Comparison of ENCODE assay signal across 8 cellular contexts in genomic region chr11:60841797-60842687, GRCh38. TPM values are rescaled to one million over a fixed set of nuclear protein-coding genes. Genes with fewer than 3 reads are reported as not detected.
DNase-seq lines count a peak whose midpoint lies in the region; ATAC-seq and TF ChIP-seq lines count a peak whose summit lies in the region.

A gene with protein sequence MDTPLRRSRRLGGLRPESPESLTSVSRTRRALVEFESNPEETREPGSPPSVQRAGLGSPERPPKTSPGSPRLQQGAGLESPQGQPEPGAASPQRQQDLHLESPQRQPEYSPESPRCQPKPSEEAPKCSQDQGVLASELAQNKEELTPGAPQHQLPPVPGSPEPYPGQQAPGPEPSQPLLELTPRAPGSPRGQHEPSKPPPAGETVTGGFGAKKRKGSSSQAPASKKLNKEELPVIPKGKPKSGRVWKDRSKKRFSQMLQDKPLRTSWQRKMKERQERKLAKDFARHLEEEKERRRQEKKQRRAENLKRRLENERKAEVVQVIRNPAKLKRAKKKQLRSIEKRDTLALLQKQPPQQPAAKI (plus strand): TSS chr11:60842113. CDS start chr11:60842125, 12 bp downstream.

- peaks cover 0 to 3% of the 10 kb centered on the region in 2 donors for H3K27me3 Mint-ChIP-seq in natural killer cell treated with Interleukin-12 subunit alpha and Interleukin-12 subunit beta and Interleukin-15 and Interleukin-18, amount 100 ng/mL, for 72 hours

- peaks cover 4% of the 10 kb centered on the region for H3K36me3 Mint-ChIP-seq in natural killer cell treated with Interleukin-12 subunit alpha and Interleukin-12 subunit beta and Interleukin-15 and Interleukin-18, amount 100 ng/mL, for 72 hours

- H3K9me3 Mint-ChIP-seq in natural killer cell treated with Interleukin-12 subunit alpha and Interleukin-12 subunit beta and Interleukin-15 and Interleukin-18, amount 100 ng/mL, for 72 hours: peaks cover 3% of the 10 kb centered on the region

- TF ChIP-seq CTCF in LNCaP clone FGC (IDR thresholded peaks at IDR 0.05; ENCODE audit: control insufficient read depth, extremely low read depth, insufficient read depth) (no peak), fibroblast of the aortic adventitia (IDR thresholded peaks at IDR 0.05; ENCODE audit: insufficient read depth, low read length) (no peak)

- peak within 1 kb of the TSS; percentile 95 to 96 for H3K27ac Mint-ChIP-seq in natural killer cell treated with Interleukin-12 subunit alpha and Interleukin-12 subunit beta and Interleukin-15 and Interleukin-18, amount 100 ng/mL, for 72 hours

- H3K4me1 Mint-ChIP-seq in natural killer cell treated with Interleukin-12 subunit alpha and Interleukin-12 subunit beta and Interleukin-15 and Interleukin-18, amount 100 ng/mL, for 72 hours (ENCODE audit: low read depth in 2 of 2): peaks cover 35 to 45% of the 10 kb centered on the region in 2 donors

- DNase-seq in EL (peak; percentile 94), GOT3 (lab: John Stamatoyannopoulos, UW) (peak; percentile 84), LNCaP clone FGC (ENCODE audit: low read depth) (peak; percentile 85), SHP77 (lab: John Stamatoyannopoulos, UW) (peak; percentile 57 to 59), fibroblast of the aortic adventitia (ENCODE audit: low read depth) (peak; percentile 97)
- peak; percentile 100 for DNase-seq in activated effector memory CD4-positive, alpha-beta T cell treated with anti-CD3 and anti-CD28 coated beads, Interleukin-2, amount 50 U/mL, for 16 hours
- peak; percentile 97 for DNase-seq in natural killer cell treated with Interleukin-12 subunit alpha and Interleukin-12 subunit beta and Interleukin-15 and Interleukin-18, amount 100 ng/mL, for 72 hours (ENCODE audit: low spot score)
- peak; percentile 96 for DNase-seq in stimulated activated naive CD4-positive, alpha-beta T cell treated with Interleukin-2 at 50 U/mL for 16 hours (lab: John Stamatoyannopoulos, UW)

- H3K4me3 ChIP-seq in LNCaP clone FGC (ENCODE audit: low read depth, low read length) (peak within 1 kb of the TSS; percentile 99), fibroblast of the aortic adventitia (ENCODE audit: low read depth, low read length) (peak within 1 kb of the TSS; percentile 96)

- ATAC-seq in natural killer cell treated with Interleukin-12 subunit alpha and Interleukin-12 subunit beta and Interleukin-15 and Interleukin-18, amount 100 ng/mL, for 72 hours: peak; percentile 96 to 97

- H3K4me3 Mint-ChIP-seq in natural killer cell treated with Interleukin-12 subunit alpha and Interleukin-12 subunit beta and Interleukin-15 and Interleukin-18, amount 100 ng/mL, for 72 hours: peak within 1 kb of the TSS; percentile 94

RNA-seq across cellular contexts. Expression of the gene that starts here (rescaled TPM):
- 3.6 and 12.0 TPM in 2 replicates for total RNA-seq in fibroblast of the aortic adventitia (ENCODE audit: low replicate concordance)
- 10 to 100 TPM; 45.0 to 78.7 TPM for total RNA-seq in natural killer cell treated with Interleukin-12 subunit alpha and Interleukin-12 subunit beta and Interleukin-15 and Interleukin-18, amount 100 ng/mL, for 72 hours

Comparison
In these comparisons a context has a peak if more than half of its experiments do, and no peak if none do; other contexts are left out.
1. Peak in every context shown above with its lines: DNase-seq, ATAC-seq and H3K4me3 ChIP-seq.